In the genomic region with DNA sequence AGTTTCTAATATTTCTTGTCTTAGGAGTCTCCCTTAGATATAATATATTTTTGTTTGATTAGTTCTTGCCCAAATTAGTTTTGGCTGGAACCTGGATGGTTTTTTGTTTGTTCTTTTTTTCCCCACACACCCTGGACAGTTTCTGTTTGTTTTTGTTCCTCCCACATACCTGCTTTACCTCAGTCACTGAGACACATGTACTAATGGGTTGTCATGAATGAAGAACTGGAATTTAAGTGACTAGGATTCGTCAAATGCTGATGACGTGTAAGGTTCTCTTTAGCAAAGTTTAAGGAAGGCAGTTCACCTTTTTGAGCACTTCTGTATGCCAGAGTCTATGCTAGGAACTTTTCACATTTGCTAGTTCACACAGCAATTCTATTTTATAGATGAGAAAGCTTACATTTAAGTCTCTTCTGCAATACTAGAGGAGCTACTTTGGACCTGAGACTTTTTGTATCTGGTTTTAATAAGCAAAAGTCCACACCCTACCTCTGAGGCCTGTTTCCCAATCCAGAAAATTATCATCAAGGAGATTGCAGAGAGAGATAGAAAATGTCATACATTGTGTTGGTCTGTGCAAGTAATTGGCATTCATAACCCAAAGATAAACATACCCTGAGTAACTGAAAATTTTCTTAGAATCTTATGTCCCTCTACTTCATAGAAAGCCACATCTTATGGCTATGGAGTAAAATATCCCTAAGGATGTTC, we compare ENCODE assay signal across 1 cellular context.
TF ChIP-seq lines count a peak whose summit lies in the region.

No MANE protein-coding gene starts in this region.

TF ChIP-seq in GM23338, 12 proteins besides CTCF, POLR2A, EP300 and RAD21 (continued from another document):
- TF ChIP-seq, protein P1, sequence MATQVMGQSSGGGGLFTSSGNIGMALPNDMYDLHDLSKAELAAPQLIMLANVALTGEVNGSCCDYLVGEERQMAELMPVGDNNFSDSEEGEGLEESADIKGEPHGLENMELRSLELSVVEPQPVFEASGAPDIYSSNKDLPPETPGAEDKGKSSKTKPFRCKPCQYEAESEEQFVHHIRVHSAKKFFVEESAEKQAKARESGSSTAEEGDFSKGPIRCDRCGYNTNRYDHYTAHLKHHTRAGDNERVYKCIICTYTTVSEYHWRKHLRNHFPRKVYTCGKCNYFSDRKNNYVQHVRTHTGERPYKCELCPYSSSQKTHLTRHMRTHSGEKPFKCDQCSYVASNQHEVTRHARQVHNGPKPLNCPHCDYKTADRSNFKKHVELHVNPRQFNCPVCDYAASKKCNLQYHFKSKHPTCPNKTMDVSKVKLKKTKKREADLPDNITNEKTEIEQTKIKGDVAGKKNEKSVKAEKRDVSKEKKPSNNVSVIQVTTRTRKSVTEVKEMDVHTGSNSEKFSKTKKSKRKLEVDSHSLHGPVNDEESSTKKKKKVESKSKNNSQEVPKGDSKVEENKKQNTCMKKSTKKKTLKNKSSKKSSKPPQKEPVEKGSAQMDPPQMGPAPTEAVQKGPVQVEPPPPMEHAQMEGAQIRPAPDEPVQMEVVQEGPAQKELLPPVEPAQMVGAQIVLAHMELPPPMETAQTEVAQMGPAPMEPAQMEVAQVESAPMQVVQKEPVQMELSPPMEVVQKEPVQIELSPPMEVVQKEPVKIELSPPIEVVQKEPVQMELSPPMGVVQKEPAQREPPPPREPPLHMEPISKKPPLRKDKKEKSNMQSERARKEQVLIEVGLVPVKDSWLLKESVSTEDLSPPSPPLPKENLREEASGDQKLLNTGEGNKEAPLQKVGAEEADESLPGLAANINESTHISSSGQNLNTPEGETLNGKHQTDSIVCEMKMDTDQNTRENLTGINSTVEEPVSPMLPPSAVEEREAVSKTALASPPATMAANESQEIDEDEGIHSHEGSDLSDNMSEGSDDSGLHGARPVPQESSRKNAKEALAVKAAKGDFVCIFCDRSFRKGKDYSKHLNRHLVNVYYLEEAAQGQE (IDR thresholded peaks at IDR 0.05; ENCODE audit: unreplicated experiment), result no peak
- TF ChIP-seq POLR2AphosphoS5 (IDR thresholded peaks at IDR 0.05; ENCODE audit: low read depth) (no peak), ZNF462 (CRISPR knock-in tag; IDR thresholded peaks at IDR 0.05) (no peak), ZNF331 (CRISPR knock-in tag; IDR thresholded peaks at IDR 0.05; ENCODE audit: low read depth) (no peak), EZH2 (IDR thresholded peaks at IDR 0.05; ENCODE audit: low read depth, unreplicated experiment) (no peak), EZH2phosphoT487 (IDR thresholded peaks at IDR 0.05; ENCODE audit: unreplicated experiment) (no peak), ZNF114 (CRISPR knock-in tag; IDR thresholded peaks at IDR 0.05) (no peak)
